Comparison of ENCODE assay signal across 8 cellular contexts in the genomic region with DNA sequence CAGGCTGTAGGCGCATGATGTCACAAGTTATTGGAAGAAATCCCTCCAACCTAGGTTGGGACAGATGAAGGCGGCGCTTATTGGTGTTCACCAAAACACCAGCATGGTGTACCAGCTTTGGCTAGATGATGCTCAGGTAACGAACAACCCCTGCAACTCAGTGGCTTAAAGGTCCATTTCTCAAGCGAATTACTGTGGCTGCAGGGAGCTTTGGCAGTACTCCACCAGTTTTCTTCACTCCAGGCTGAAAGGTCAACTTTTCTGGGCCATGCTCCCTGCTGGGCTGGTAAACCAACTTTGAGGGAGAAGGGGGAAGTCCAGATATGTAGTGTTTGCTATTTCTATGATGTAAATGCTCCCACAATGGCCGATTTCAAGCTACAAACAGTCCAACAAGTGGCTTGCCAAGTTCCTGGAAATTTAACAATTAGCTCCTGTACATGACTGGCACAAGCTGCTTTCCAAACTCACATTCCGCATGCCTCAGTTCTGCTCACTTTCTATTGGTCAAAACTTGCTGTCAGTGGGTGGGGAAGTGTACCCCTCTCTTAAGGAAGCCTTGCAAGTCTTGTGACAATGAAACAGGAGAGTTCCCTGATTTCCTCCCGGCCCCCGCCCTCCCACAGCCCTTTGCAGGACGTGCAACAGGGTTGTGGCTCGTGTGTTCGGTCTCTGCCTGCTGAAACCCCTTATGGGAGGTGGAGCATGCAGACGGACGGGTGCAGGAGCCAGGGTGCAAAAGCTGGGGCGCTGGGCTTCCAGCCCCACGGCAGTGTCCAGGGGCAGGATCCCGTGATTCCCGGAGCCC. TPM values are rescaled to one million over a fixed set of nuclear protein-coding genes. Genes with fewer than 3 reads are reported as not detected.
DNase-seq lines count a peak whose midpoint lies in the region; ATAC-seq, FAIRE-seq and TF ChIP-seq lines count a peak whose summit lies in the region.

No MANE protein-coding gene starts in this region.

- no peak for TF ChIP-seq POLR2A in esophagus muscularis mucosa (IDR thresholded peaks at IDR 0.05; ENCODE audit: low read depth)

- peak overlapping the region; percentile 36 for H3K27ac Mint-ChIP-seq in activated naive CD4-positive, alpha-beta T cell treated with anti-CD3 and anti-CD28 coated beads for 36 hours

- FAIRE-seq in RCC 7860 (lab: Jason Lieb, UNC), result no peak

- ATAC-seq in HG03139 (IDR thresholded peaks at IDR 0.05; ENCODE audit: unreplicated experiment) (no peak), GM19455 (IDR thresholded peaks at IDR 0.05; ENCODE audit: unreplicated experiment) (no peak)

- peaks cover 9% of the 10 kb centered on the region for H3K4me1 Mint-ChIP-seq in activated naive CD4-positive, alpha-beta T cell treated with anti-CD3 and anti-CD28 coated beads for 36 hours (ENCODE audit: low read depth)

- H3K36me3 ChIP-seq in esophagus muscularis mucosa (peaks cover 0 to 13% (median 2%) of the 10 kb centered on the region in 4 donors), muscle layer of duodenum (ENCODE audit: control insufficient read depth in 1 of 2, insufficient read depth in 2 of 2, low read length in 2 of 2) (peaks cover 0 to 5% of the 10 kb centered on the region in 2 donors)

- peak overlapping the region; percentile 87 for H3K4me3 Mint-ChIP-seq in activated naive CD4-positive, alpha-beta T cell treated with anti-CD3 and anti-CD28 coated beads for 36 hours

- no peak for DNase-seq in activated naive CD4-positive, alpha-beta T cell treated with anti-CD3 and anti-CD28 coated beads for 36 hours
- DNase-seq in activated naive CD4-positive, alpha-beta T cell treated with Interleukin-2 at 50 U/mL for 16 hours, result no peak
- DNase-seq in SK-MEL-5 (ENCODE audit: low read depth, low spot score) (peak; percentile 16), esophagus muscularis mucosa (ENCODE audit: extremely low spot score) (no peak), RCC 7860 (ENCODE audit: low spot score) (no peak)

- CTCF ChIA-PET in activated naive CD4-positive, alpha-beta T cell treated with anti-CD3 and anti-CD28 coated beads for 36 hours (lab: Charles Lee), result interaction anchor here (0.7 to 4.6 kb wide), 4 partner anchors 10 to 949 kb away, joined by 3 to 40 read pairs (median 4); no protein-coding TSS in a partner anchor

- TF ChIP-seq EP300 in esophagus muscularis mucosa (IDR thresholded peaks at IDR 0.05), result no peak

- H3K9me3 ChIP-seq in esophagus muscularis mucosa, result no peaks in the 10 kb centered on the region
- no peaks in the 10 kb centered on the region for H3K9me3 ChIP-seq in muscle layer of duodenum (ENCODE audit: control insufficient read depth in 1 of 2, low read length in 2 of 2)

- H3K9me3 Mint-ChIP-seq in activated naive CD4-positive, alpha-beta T cell treated with anti-CD3 and anti-CD28 coated beads for 36 hours, result no peaks in the 10 kb centered on the region

- H3K36me3 Mint-ChIP-seq in activated naive CD4-positive, alpha-beta T cell treated with anti-CD3 and anti-CD28 coated beads for 36 hours (ENCODE audit: low read depth), result peaks cover 7% of the 10 kb centered on the region

- H3K27me3 ChIP-seq in esophagus muscularis mucosa (no peaks in the 10 kb centered on the region), muscle layer of duodenum (ENCODE audit: low read depth, low read length) (no peaks in the 10 kb centered on the region)

- no peaks in the 10 kb centered on the region for H3K27me3 Mint-ChIP-seq in activated naive CD4-positive, alpha-beta T cell treated with anti-CD3 and anti-CD28 coated beads for 36 hours (ENCODE audit: low read depth)

- TF ChIP-seq CTCF in esophagus muscularis mucosa (IDR thresholded peaks at IDR 0.05), result no peak

- intact Hi-C loops in activated naive CD4-positive, alpha-beta T cell treated with anti-CD3 and anti-CD28 coated beads for 36 hours (cut with micrococcal nuclease), result loop anchor here (2.0 kb wide), 1 partner anchor 405 kb away; the partner anchor contains the start of gene WDR41
- intact Hi-C loops in esophagus muscularis mucosa (cut with DNase I), result loop anchor here (10.0 kb wide), 1 partner anchor 483 kb away; no protein-coding TSS in a partner anchor

- in situ Hi-C loops in SK-MEL-5 (cut with HindIII; ENCODE audit: low pct_unique_long_range_greater_than_20kb, low sequenced_read_pairs), result no loop called here

- peaks cover 14 to 24% (median 20%) of the 10 kb centered on the region in 4 donors for H3K4me1 ChIP-seq in esophagus muscularis mucosa
- H3K4me1 ChIP-seq in muscle layer of duodenum (ENCODE audit: control insufficient read depth in 1 of 2, insufficient read depth in 2 of 2, low read length in 2 of 2), result peaks cover 0 to 21% of the 10 kb centered on the region in 2 donors

- H3K27ac ChIP-seq in esophagus muscularis mucosa (replicated peaks in 1 of 4), result peak overlapping the region; percentile 90 to 96 (median 94)
- peak overlapping the region; percentile 74 for H3K27ac ChIP-seq in muscle layer of duodenum (ENCODE audit: low read length)

- 29% methylated on average over 18 of the region's 18 CpGs for WGBS in esophagus muscularis mucosa

- H3K4me3 ChIP-seq in esophagus muscularis mucosa (peak overlapping the region; percentile 82 to 92 (median 90)), muscle layer of duodenum (ENCODE audit: low read depth in 1 of 2, low read length in 2 of 2) (peak overlapping the region; percentile 59 to 74)

RNA-seq across cellular contexts. Expression of gene ZBED3, which starts 0.6 kb away (rescaled TPM):
- 1 to 10 TPM; 1.9 to 3.3 TPM for total RNA-seq in activated naive CD4-positive, alpha-beta T cell treated with anti-CD3 and anti-CD28 coated beads for 36 hours
- total RNA-seq in SK-MEL-5 (2014; rRNA removed; shearing (Covaris generic)), result 0.63 and 0.85 TPM in 2 replicates
- polyA plus RNA-seq in SK-MEL-5 (2015; cell fraction: cytosol; rRNA removed), result 5.8 and 7.3 TPM in 2 replicates
- 4.7 and 10.2 TPM in 2 replicates for polyA plus RNA-seq in SK-MEL-5 (2015; cell fraction: nucleus; rRNA removed)
- total RNA-seq in esophagus muscularis mucosa, result 10 to 100 TPM in 2 of 4 donors, 1 to 10 TPM in 2; 5.4 to 15.0 (median 8.9) TPM

RNA-seq across cellular contexts. Expression of gene AGGF1, which starts 57.5 kb away (rescaled TPM):
- 10 to 100 TPM; 20.3 to 23.0 TPM for total RNA-seq in activated naive CD4-positive, alpha-beta T cell treated with anti-CD3 and anti-CD28 coated beads for 36 hours
- 31.4 and 39.1 TPM in 2 replicates for total RNA-seq in SK-MEL-5 (2014; rRNA removed; shearing (Covaris generic))
- 24.6 and 29.7 TPM in 2 replicates for polyA plus RNA-seq in SK-MEL-5 (2015; cell fraction: cytosol; rRNA removed)
- polyA plus RNA-seq in SK-MEL-5 (2015; cell fraction: nucleus; rRNA removed), result 21.4 and 31.3 TPM in 2 replicates
- 10 to 100 TPM; 16.4 to 25.0 (median 22.7) TPM for total RNA-seq in esophagus muscularis mucosa
